In genomic region chr15:69854521-69855171, GRCh38 we compare ENCODE assay signal across 10 cellular contexts.
DNase-seq lines count a peak whose midpoint lies in the region; ATAC-seq and TF ChIP-seq lines count a peak whose summit lies in the region.
"Had no signal": no experiment of that assay in that cellular context is flagged by ENCODE, and none has a peak within 500 bp of the region (broad histone marks: within the 10 kb centered on the region; RNA-seq: fewer than 3 reads in every experiment).

No MANE protein-coding gene starts in this region.

- TF ChIP-seq CTCF in AG04449 (IDR thresholded peaks at IDR 0.05; ENCODE audit: insufficient read depth, low read length, missing control alignments) (no peak), cardiac fibroblast (IDR thresholded peaks at IDR 0.05; ENCODE audit: low read depth, low read length) (no peak)

- no peaks in the 10 kb centered on the region for H3K9me3 ChIP-seq in mesodermal cell (ENCODE audit: control insufficient read depth, low read length)
- H3K9me3 ChIP-seq: BLaER1 had no signal

- no peaks in the 10 kb centered on the region for H3K36me3 ChIP-seq in mesodermal cell (ENCODE audit: control insufficient read depth, insufficient read depth, low read length)
- H3K36me3 ChIP-seq: BLaER1 had no signal

- 49 to 51% methylated on average over 5 to 7 of the region's 11 CpGs for WGBS in mesodermal cell (ENCODE audit: insufficient coverage in 2 of 2), 2 experiments

- CTCF ChIA-PET in AG04449 (lab: Yijun Ruan, JAX): no interaction called here

- H3K27ac ChIP-seq in mesodermal cell (ENCODE audit: low read depth, low read length, severe bottlenecking) (peak overlapping the region; percentile 97), substantia nigra (ENCODE audit: low read depth, low read length, poor library complexity, severe bottlenecking) (no peak overlapping the region)
- H3K27ac ChIP-seq: BLaER1 had no signal

- POLR2A ChIA-PET in AG04449 (lab: Yijun Ruan, JAX): interaction anchor here (0.7 to 2.1 kb wide), 5 partner anchors 27 to 266 kb away, joined by 3 to 4 read pairs (median 3); partner anchors contain the start of gene TLE3

- H3K4me1 ChIP-seq in mesodermal cell (ENCODE audit: control insufficient read depth, insufficient read depth, low read length, poor library complexity, severe bottlenecking): peaks cover 76% of the 10 kb centered on the region

- H3K4me3 ChIP-seq in AG04449 (ENCODE audit: low read depth, low read length) (peak overlapping the region; percentile 45), cardiac fibroblast (replicated peaks in 1 of 2; ENCODE audit: low read depth in 2 of 2, low read length in 2 of 2) (no peak overlapping the region), mesodermal cell (ENCODE audit: extremely low read depth, insufficient read depth, low read length, poor library complexity, severe bottlenecking) (no peak overlapping the region)
- H3K4me3 ChIP-seq: BLaER1 had no signal

- DNase-seq in AG04449 (ENCODE audit: low read depth, low spot score) (peak; percentile 93), HT1080 (ENCODE audit: low read depth) (peak; percentile 70), cardiac fibroblast (ENCODE audit: low read depth in 2 of 2) (peak; percentile 65 to 95), UCSD-AML1 (lab: John Stamatoyannopoulos, UW; ENCODE audit: unreplicated experiment) (no peak), substantia nigra (lab: John Stamatoyannopoulos, UW) (no peak), NCI-H2196 treated with DMSO at 0.1 percent for 48 hours (lab: John Stamatoyannopoulos, UW; ENCODE audit: unreplicated experiment) (no peak)
- DNase-seq: naive thymus-derived CD4-positive, alpha-beta T cell had no signal

- ATAC-seq in esophagus mucosa: no peak
- ATAC-seq: naive thymus-derived CD4-positive, alpha-beta T cell had no signal

Comparison
In these comparisons a context has a peak if more than half of its experiments do, and no peak if none do; other contexts are left out.
1. DNase-seq: peak in AG04449 (single experiment), HT1080 (single experiment) and cardiac fibroblast (2 of 2); none in UCSD-AML1 (single experiment), substantia nigra (0 of 49) and NCI-H2196 treated with DMSO at 0.1 percent for 48 hours (single experiment).